Comparison of ENCODE assay signal across 8 cellular contexts in the genomic region with DNA sequence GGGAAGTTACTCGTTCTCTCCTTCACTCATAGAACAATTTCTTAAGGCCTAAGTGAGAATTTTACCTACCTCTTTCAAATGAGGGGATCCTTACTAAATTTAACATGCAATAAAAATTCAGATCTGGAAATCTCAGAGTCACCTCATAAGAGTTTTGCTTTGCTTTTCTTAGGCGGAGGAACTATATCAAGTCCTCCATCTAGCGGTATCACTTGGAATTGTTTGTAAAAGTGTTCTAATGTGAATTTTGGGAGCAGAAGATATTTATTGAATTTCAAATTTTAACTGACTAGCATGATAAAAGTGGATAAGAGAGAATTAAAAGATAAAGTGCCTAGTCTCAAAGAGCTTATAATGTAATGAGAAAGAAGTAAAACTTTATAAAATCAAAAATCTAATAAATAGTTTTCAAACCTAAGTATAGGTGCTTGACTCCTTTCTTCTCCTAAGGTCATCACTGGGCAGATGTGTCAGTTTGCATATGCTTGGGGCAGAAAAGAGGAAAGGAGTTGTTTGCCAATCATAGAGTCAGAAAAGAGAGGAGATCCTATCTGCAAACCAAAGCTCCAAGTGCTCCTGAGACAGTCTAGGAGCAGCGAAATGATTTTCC.
DNase-seq lines count a peak whose midpoint lies in the region; ATAC-seq and TF ChIP-seq lines count a peak whose summit lies in the region.

No MANE protein-coding gene starts in this region.

- no peaks in the 10 kb centered on the region for H3K4me1 ChIP-seq in neural progenitor cell

- H3K79me2 ChIP-seq in neural progenitor cell (ENCODE audit: low read depth) = no peaks in the 10 kb centered on the region

- peak; percentile 49 for DNase-seq in ACHN
- no peak for DNase-seq in GM13977 (ENCODE audit: low spot score)
- peak; percentile 32 to 66 for DNase-seq in NCI-H526 (lab: John Stamatoyannopoulos, UW)
- peak; percentile 82 for DNase-seq in dedifferentiated amniotic fluid mesenchymal stem cell (ENCODE audit: extremely low spot score)
- peak; percentile 47 for DNase-seq in neural progenitor cell (ENCODE audit: low spot score)
- DNase-seq in activated T-cell treated with anti-CD3 and anti-CD28 coated beads for 4 hours = no peak
- DNase-seq in stimulated activated naive CD8-positive, alpha-beta T cell treated with anti-CD3 and anti-CD28 coated beads, Interleukin-15, Interleukin-2, amounts not matched to agents 100 U/mL and 50 U/mL, for 24 hours = no peak

- H4K20me1 ChIP-seq in neural progenitor cell (ENCODE audit: low read depth) = no peaks in the 10 kb centered on the region

- no peak overlapping the region for H3K9ac ChIP-seq in neural progenitor cell

- H3F3A ChIP-seq in neural progenitor cell (ENCODE audit: low read depth) = no peaks in the 10 kb centered on the region

- ATAC-seq in stimulated activated naive CD8-positive, alpha-beta T cell treated with anti-CD3 and anti-CD28 coated beads, Interleukin-15, Interleukin-2, amounts not matched to agents 100 U/mL and 50 U/mL, for 24 hours = no peak
- no peak for ATAC-seq in HG03520 (IDR thresholded peaks at IDR 0.05; ENCODE audit: unreplicated experiment)

- H3K4me1 Mint-ChIP-seq in neural progenitor cell = no peaks in the 10 kb centered on the region

- H2AFZ ChIP-seq in neural progenitor cell (replicated peaks) = no peak overlapping the region

- H3K9me3 Mint-ChIP-seq in neural progenitor cell = no peaks in the 10 kb centered on the region

- H3K27me3 ChIP-seq in neural progenitor cell = no peaks in the 10 kb centered on the region

- H3K27me3 Mint-ChIP-seq in neural progenitor cell (ENCODE audit: insufficient read depth, low read depth) = peaks cover 3% of the 10 kb centered on the region

- no peak overlapping the region for H3K4me3 ChIP-seq in neural progenitor cell

- TF ChIP-seq CTCF in GM13977 (IDR thresholded peaks at IDR 0.05; ENCODE audit: extremely low read depth, insufficient read depth, missing control alignments) (peak; percentile 47), neural progenitor cell (IDR thresholded peaks at IDR 0.05) (peak; percentile 73)

- no peak overlapping the region for H3K4me3 Mint-ChIP-seq in neural progenitor cell

- H3K27ac ChIP-seq in neural progenitor cell = no peak overlapping the region

- H3K27ac Mint-ChIP-seq in neural progenitor cell = no peak overlapping the region

- no peaks in the 10 kb centered on the region for H3K36me3 ChIP-seq in neural progenitor cell

- no peaks in the 10 kb centered on the region for H3K9me3 ChIP-seq in neural progenitor cell (ENCODE audit: low read depth)

- no peaks in the 10 kb centered on the region for H3K36me3 Mint-ChIP-seq in neural progenitor cell

- H3K4me2 ChIP-seq in neural progenitor cell = no peak overlapping the region

- in situ Hi-C loops in ACHN (cut with HindIII; ENCODE audit: low pct_ligation_motif_present, low pct_unique_long_range_greater_than_20kb, low sequenced_read_pairs) = no loop called here
- in situ Hi-C loops in GM13977 (cut with MboI; ENCODE audit: low pct_unique_long_range_greater_than_20kb, low sequenced_read_pairs, unreplicated experiment) = no loop called here

Comparison
In these comparisons a context has a peak if more than half of its experiments do, and no peak if none do; other contexts are left out.
1. DNase-seq: peak in ACHN (single experiment), NCI-H526 (2 of 2), dedifferentiated amniotic fluid mesenchymal stem cell (single experiment) and neural progenitor cell (single experiment); none in GM13977 (single experiment), activated T-cell treated with anti-CD3 and anti-CD28 coated beads for 4 hours (single experiment) and stimulated activated naive CD8-positive, alpha-beta T cell treated with anti-CD3 and anti-CD28 coated beads, Interleukin-15, Interleukin-2, amounts not matched to agents 100 U/mL and 50 U/mL, for 24 hours (single experiment).